ENCODE assay signal across 1 cellular context in the genomic region with DNA sequence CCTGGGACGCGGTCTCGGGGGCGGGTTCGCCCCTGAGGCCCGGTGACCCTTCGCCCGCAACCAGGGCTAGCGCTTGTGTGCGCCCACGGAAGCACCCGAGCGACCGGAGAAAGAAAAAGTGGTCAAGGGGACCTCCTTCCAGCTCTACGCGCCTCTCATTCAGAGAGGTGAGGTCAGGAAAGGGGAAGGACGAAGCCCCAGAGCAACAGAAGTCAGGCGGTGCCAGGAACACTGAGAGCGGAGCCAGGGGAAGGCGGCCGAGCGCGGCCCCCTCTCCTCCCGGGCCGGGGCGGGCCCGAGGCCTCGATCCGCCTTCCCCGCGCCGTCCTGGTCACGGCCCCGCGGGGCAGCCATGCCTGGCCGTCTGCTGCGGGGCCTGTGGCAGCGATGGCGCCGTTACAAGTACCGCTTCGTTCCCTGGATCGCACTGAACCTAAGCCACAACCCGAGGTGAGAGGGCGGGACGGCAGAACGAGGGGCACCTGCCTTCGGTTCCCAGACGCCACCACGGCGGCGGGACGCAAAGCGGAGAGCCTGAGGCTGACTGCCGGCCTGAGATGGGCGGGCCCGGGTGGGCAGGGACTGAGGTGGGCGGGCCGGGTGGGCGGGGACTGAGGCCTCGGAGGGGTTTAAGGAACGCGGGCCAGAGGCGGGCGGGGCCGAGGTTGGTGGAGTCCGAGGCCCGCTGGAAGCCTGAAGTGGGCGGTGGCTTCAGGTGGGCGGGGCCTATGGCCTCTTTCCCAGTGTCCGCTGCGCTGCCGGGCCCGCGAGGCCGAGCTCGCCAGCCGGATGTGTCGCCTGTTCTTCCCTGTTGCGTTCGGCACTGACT.
TF ChIP-seq lines count a peak whose summit lies in the region.

A gene with protein sequence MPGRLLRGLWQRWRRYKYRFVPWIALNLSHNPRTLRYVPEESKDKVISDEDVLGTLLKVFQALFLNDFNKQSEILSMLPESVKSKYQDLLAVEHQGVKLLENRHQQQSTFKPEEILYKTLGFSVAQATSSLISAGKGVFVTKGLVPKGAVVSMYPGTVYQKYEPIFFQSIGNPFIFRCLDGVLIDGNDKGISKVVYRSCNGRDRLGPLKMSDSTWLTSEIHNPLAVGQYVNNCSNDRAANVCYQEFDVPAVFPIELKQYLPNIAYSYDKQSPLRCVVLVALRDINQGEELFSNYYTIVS (plus strand): TSS at position 303 of the 829 bp plus-strand sequence. CDS start 50 bp downstream, at position 353.

TF ChIP-seq in HepG2, 621 proteins besides CTCF, POLR2A, EP300 and RAD21 (continued from another document and continues in another):
- TF ChIP-seq, protein P1, sequence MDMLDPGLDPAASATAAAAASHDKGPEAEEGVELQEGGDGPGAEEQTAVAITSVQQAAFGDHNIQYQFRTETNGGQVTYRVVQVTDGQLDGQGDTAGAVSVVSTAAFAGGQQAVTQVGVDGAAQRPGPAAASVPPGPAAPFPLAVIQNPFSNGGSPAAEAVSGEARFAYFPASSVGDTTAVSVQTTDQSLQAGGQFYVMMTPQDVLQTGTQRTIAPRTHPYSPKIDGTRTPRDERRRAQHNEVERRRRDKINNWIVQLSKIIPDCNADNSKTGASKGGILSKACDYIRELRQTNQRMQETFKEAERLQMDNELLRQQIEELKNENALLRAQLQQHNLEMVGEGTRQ (IDR thresholded peaks at IDR 0.05; ENCODE audit: low read depth, low read length), result no peak
- TF ChIP-seq, protein P1 (CRISPR knock-in tag; IDR thresholded peaks at IDR 0.05; ENCODE audit: borderline replicate concordance), result no peak
- TF ChIP-seq ZFP90 (CRISPR knock-in tag; IDR thresholded peaks at IDR 0.05; ENCODE audit: borderline replicate concordance), result no peak; the same call in 1 of the 2 replicates
- no peak for TF ChIP-seq ZBTB21 (CRISPR knock-in tag; IDR thresholded peaks at IDR 0.05)
- TF ChIP-seq, protein P2, sequence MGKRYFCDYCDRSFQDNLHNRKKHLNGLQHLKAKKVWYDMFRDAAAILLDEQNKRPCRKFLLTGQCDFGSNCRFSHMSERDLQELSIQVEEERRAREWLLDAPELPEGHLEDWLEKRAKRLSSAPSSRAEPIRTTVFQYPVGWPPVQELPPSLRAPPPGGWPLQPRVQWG (CRISPR knock-in tag; IDR thresholded peaks at IDR 0.05; ENCODE audit: borderline replicate concordance, low read depth), result no peak
- TF ChIP-seq MZF1 (CRISPR knock-in tag; IDR thresholded peaks at IDR 0.05; ENCODE audit: borderline replicate concordance), result no peak
- no peak for TF ChIP-seq ZNF256 (CRISPR knock-in tag; conservative IDR thresholded peaks at IDR 0.05)
- peak; percentile 93 for TF ChIP-seq ARNT2 (CRISPR knock-in tag; IDR thresholded peaks at IDR 0.05; ENCODE audit: low read depth)
- TF ChIP-seq, protein P3, sequence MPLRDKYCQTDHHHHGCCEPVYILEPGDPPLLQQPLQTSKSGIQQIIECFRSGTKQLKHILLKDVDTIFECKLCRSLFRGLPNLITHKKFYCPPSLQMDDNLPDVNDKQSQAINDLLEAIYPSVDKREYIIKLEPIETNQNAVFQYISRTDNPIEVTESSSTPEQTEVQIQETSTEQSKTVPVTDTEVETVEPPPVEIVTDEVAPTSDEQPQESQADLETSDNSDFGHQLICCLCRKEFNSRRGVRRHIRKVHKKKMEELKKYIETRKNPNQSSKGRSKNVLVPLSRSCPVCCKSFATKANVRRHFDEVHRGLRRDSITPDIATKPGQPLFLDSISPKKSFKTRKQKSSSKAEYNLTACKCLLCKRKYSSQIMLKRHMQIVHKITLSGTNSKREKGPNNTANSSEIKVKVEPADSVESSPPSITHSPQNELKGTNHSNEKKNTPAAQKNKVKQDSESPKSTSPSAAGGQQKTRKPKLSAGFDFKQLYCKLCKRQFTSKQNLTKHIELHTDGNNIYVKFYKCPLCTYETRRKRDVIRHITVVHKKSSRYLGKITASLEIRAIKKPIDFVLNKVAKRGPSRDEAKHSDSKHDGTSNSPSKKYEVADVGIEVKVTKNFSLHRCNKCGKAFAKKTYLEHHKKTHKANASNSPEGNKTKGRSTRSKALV (CRISPR knock-in tag; IDR thresholded peaks at IDR 0.05), result 0 out of 2 replicates have a peak, but pooled peaks have one; percentile 6
- TF ChIP-seq ZBTB42 (CRISPR knock-in tag; IDR thresholded peaks at IDR 0.05), result peak; percentile 70; the same call in 1 of the 2 replicates
- TF ChIP-seq, protein P4, sequence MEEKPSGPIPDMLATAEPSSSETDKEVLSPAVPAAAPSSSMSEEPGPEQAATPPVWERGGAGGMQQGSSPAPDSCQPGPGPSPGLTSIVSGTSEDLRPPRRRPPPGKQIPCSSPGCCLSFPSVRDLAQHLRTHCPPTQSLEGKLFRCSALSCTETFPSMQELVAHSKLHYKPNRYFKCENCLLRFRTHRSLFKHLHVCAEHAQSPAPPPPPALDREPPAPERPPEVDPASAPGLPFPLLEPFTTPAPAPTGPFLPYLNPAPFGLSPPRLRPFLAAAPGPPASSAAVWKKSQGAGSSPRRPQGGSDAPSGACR (CRISPR knock-in tag; IDR thresholded peaks at IDR 0.05), result peak; percentile 65; the same call in 1 of the 2 replicates
- no peak for TF ChIP-seq ZNF674 (CRISPR knock-in tag; IDR thresholded peaks at IDR 0.05; ENCODE audit: low read depth)
- TF ChIP-seq RFXANK (CRISPR knock-in tag; IDR thresholded peaks at IDR 0.05), result 0 out of 2 replicates have a peak, but pooled peaks have one; percentile 10
- TF ChIP-seq ZNF343 (CRISPR knock-in tag; IDR thresholded peaks at IDR 0.05), result peak; percentile 66; the same call in 1 of the 2 replicates
- no peak for TF ChIP-seq ZNF577 (CRISPR knock-in tag; IDR thresholded peaks at IDR 0.05; ENCODE audit: borderline replicate concordance, low read depth)
- TF ChIP-seq ZNF782 (CRISPR knock-in tag; IDR thresholded peaks at IDR 0.05; ENCODE audit: borderline replicate concordance), result no peak
- TF ChIP-seq ZNF260 (CRISPR knock-in tag; IDR thresholded peaks at IDR 0.05; ENCODE audit: borderline replicate concordance, low read depth), result no peak
- TF ChIP-seq ZMYM3 (CRISPR knock-in tag; IDR thresholded peaks at IDR 0.05), result no peak
- TF ChIP-seq PPARG (CRISPR knock-in tag; conservative IDR thresholded peaks at IDR 0.05), result no peak; the same call in 1 of the 2 replicates
- peak; percentile 1; the same call in 1 of the 2 replicates for TF ChIP-seq HNF4G (IDR thresholded peaks at IDR 0.05; ENCODE audit: borderline replicate concordance, low read depth, low read length)
- TF ChIP-seq HNF4G (CRISPR knock-in tag; IDR thresholded peaks at IDR 0.05; ENCODE audit: borderline replicate concordance, low read depth), result 0 out of 2 replicates have a peak, but pooled peaks have one; percentile 18
- TF ChIP-seq XRCC5 (optimal IDR thresholded peaks at IDR 0.05; ENCODE audit: low read length), result peak; percentile 82
- no peak for TF ChIP-seq ZNF33A (CRISPR knock-in tag; IDR thresholded peaks at IDR 0.05; ENCODE audit: borderline replicate concordance)
- peak; percentile 88 for TF ChIP-seq AGO2 (optimal IDR thresholded peaks at IDR 0.05; ENCODE audit: low read depth, low read length)
- 0 out of 2 replicates have a peak, but pooled peaks have one; percentile 43 for TF ChIP-seq ZNF564 (CRISPR knock-in tag; IDR thresholded peaks at IDR 0.05)
- no peak for TF ChIP-seq KDM6A (CRISPR knock-in tag; IDR thresholded peaks at IDR 0.05; ENCODE audit: low read depth)
- peak; percentile 64; the same call in 1 of the 2 replicates for TF ChIP-seq ZNF225 (CRISPR knock-in tag; IDR thresholded peaks at IDR 0.05)
- no peak for TF ChIP-seq CHD4 (IDR thresholded peaks at IDR 0.05; ENCODE audit: borderline replicate concordance, low read length)
- no peak for TF ChIP-seq ZFP36L2 (CRISPR knock-in tag; IDR thresholded peaks at IDR 0.05)
- peak; percentile 71; the same call in 1 of the 2 replicates for TF ChIP-seq GATAD1 (CRISPR knock-in tag; IDR thresholded peaks at IDR 0.05)
- TF ChIP-seq RBFOX2 (IDR thresholded peaks at IDR 0.05; ENCODE audit: low read depth, low read length), result peak; percentile 95
- peak; percentile 5; the same call in 1 of the 2 replicates for TF ChIP-seq PHF20 (CRISPR knock-in tag; IDR thresholded peaks at IDR 0.05)
- TF ChIP-seq NFATC3 (CRISPR knock-in tag; IDR thresholded peaks at IDR 0.05), result no peak
- TF ChIP-seq SRY (CRISPR knock-in tag; IDR thresholded peaks at IDR 0.05), result peak; percentile 78; the same call in 1 of the 2 replicates
- no peak; the same call in 1 of the 2 replicates for TF ChIP-seq ZNF337 (CRISPR knock-in tag; IDR thresholded peaks at IDR 0.05; ENCODE audit: borderline replicate concordance, low read depth)
- TF ChIP-seq MBD4 (IDR thresholded peaks at IDR 0.05; ENCODE audit: borderline replicate concordance, low read length), result no peak
- TF ChIP-seq, protein P5, sequence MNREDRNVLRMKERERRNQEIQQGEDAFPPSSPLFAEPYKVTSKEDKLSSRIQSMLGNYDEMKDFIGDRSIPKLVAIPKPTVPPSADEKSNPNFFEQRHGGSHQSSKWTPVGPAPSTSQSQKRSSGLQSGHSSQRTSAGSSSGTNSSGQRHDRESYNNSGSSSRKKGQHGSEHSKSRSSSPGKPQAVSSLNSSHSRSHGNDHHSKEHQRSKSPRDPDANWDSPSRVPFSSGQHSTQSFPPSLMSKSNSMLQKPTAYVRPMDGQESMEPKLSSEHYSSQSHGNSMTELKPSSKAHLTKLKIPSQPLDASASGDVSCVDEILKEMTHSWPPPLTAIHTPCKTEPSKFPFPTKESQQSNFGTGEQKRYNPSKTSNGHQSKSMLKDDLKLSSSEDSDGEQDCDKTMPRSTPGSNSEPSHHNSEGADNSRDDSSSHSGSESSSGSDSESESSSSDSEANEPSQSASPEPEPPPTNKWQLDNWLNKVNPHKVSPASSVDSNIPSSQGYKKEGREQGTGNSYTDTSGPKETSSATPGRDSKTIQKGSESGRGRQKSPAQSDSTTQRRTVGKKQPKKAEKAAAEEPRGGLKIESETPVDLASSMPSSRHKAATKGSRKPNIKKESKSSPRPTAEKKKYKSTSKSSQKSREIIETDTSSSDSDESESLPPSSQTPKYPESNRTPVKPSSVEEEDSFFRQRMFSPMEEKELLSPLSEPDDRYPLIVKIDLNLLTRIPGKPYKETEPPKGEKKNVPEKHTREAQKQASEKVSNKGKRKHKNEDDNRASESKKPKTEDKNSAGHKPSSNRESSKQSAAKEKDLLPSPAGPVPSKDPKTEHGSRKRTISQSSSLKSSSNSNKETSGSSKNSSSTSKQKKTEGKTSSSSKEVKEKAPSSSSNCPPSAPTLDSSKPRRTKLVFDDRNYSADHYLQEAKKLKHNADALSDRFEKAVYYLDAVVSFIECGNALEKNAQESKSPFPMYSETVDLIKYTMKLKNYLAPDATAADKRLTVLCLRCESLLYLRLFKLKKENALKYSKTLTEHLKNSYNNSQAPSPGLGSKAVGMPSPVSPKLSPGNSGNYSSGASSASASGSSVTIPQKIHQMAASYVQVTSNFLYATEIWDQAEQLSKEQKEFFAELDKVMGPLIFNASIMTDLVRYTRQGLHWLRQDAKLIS (CRISPR knock-in tag; IDR thresholded peaks at IDR 0.05), result no peak
- TF ChIP-seq, protein P6, sequence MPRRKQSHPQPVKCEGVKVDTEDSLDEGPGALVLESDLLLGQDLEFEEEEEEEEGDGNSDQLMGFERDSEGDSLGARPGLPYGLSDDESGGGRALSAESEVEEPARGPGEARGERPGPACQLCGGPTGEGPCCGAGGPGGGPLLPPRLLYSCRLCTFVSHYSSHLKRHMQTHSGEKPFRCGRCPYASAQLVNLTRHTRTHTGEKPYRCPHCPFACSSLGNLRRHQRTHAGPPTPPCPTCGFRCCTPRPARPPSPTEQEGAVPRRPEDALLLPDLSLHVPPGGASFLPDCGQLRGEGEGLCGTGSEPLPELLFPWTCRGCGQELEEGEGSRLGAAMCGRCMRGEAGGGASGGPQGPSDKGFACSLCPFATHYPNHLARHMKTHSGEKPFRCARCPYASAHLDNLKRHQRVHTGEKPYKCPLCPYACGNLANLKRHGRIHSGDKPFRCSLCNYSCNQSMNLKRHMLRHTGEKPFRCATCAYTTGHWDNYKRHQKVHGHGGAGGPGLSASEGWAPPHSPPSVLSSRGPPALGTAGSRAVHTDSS (CRISPR knock-in tag; conservative IDR thresholded peaks at IDR 0.05), result no peak
- TF ChIP-seq, protein P7, sequence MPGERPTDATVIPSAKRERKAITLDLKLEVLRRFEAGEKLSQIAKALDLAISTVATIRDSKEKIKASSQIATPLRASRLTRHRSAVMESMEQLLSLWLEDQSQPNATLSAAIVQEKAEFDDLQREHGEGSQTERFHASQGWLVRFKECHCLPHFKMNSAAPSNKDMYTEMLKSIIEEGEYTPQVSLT (CRISPR knock-in tag; IDR thresholded peaks at IDR 0.05; ENCODE audit: borderline replicate concordance, low read depth), result no peak
- no peak for TF ChIP-seq HCFC1 (IDR thresholded peaks at IDR 0.05; ENCODE audit: low read depth, low read length)
- no peak for TF ChIP-seq NFE2L1 (CRISPR knock-in tag; IDR thresholded peaks at IDR 0.05; ENCODE audit: borderline replicate concordance)
- TF ChIP-seq, protein P8, sequence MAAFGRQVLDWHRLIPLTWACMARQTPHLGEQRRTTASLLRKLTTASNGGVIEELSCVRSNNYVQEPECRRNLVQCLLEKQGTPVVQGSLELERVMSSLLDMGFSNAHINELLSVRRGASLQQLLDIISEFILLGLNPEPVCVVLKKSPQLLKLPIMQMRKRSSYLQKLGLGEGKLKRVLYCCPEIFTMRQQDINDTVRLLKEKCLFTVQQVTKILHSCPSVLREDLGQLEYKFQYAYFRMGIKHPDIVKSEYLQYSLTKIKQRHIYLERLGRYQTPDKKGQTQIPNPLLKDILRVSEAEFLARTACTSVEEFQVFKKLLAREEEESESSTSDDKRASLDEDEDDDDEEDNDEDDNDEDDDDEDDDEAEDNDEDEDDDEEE (CRISPR knock-in tag; IDR thresholded peaks at IDR 0.05), result peak; percentile 81; the same call in 1 of the 2 replicates
- no peak for TF ChIP-seq HES4 (CRISPR knock-in tag; IDR thresholded peaks at IDR 0.05; ENCODE audit: borderline replicate concordance)
- no peak for TF ChIP-seq SOX6 (IDR thresholded peaks at IDR 0.05)
- TF ChIP-seq SOX6 (CRISPR knock-in tag; IDR thresholded peaks at IDR 0.05), result peak; percentile 30
- no peak for TF ChIP-seq TOPORS (CRISPR knock-in tag; IDR thresholded peaks at IDR 0.05)
- no peak for TF ChIP-seq ZNF615 (CRISPR knock-in tag; IDR thresholded peaks at IDR 0.05; ENCODE audit: borderline replicate concordance)
- no peak for TF ChIP-seq PCBP1 (IDR thresholded peaks at IDR 0.05; ENCODE audit: borderline replicate concordance, low read depth, low read length)
- TF ChIP-seq ZNF773 (CRISPR knock-in tag; IDR thresholded peaks at IDR 0.05; ENCODE audit: borderline replicate concordance), result peak; percentile 40; the same call in 1 of the 2 replicates
- TF ChIP-seq, protein P9, sequence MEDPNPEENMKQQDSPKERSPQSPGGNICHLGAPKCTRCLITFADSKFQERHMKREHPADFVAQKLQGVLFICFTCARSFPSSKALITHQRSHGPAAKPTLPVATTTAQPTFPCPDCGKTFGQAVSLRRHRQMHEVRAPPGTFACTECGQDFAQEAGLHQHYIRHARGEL (CRISPR knock-in tag; IDR thresholded peaks at IDR 0.05), result no peak
- no peak for TF ChIP-seq NCOA5 (CRISPR knock-in tag; IDR thresholded peaks at IDR 0.05)
